ENCODE assay signal across 8 cellular contexts in the genomic region with DNA sequence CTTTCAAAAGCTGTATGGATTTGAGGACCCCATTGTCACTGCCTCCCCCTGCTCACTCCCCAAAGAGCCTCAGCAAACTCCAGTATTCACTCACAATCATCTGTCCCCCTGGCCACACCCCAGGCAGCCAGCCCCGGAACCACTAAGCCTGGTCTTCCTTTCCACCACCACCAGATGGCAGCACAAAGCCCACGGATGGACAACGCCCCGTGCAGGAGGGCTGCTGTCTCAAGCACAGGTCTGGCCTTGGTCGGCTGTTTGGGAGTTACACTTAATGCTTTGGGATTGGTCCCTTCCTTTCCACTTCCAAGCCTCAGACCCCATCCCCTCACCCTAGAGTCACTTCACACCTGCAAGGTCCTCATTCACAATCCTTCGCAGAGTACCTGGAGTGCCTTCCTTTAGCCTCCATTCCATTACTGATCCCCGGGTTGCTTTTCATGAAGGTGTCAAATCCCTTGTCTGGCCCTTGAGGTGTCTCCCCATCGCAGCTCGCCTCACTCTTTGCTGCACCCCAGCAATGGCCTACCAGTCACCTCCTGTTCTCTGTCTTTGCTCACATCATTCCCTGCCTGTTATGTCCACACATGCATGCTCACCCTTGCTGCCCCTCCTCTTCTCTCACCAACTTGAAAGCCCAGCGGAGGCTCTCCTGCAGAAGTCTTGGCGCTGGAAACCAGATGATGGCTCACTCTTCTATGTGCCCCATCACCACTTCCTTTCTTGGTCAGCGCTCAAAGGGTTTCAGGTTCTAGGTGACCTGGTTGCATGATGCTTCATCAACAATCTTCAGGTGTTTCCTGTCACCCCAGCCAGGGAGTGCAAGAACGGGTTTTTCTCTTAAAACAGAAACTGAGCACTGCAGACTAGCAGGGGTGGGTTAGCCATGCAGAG. TPM values are rescaled to one million over a fixed set of nuclear protein-coding genes. Genes with fewer than 3 reads are reported as not detected.
A peak's percentile ranks its signal among the peaks of the same experiment; 100 is the strongest.
DNase-seq lines count a peak whose midpoint lies in the region; ATAC-seq and TF ChIP-seq lines count a peak whose summit lies in the region.

No MANE protein-coding gene starts in this region.

- H3K4me1 Mint-ChIP-seq in HFFc6 (ENCODE audit: low read depth): no peaks in the 10 kb centered on the region; the same call in 1 of the 2 replicates
- H3K4me1 Mint-ChIP-seq in activated naive CD8-positive, alpha-beta T cell treated with anti-CD3 and anti-CD28 coated beads for 36 hours: peaks cover 41% of the 10 kb centered on the region

- intact Hi-C loops in heart right ventricle (cut with DNase I) (loop anchor here (1.0 to 5.0 kb wide), 9 partner anchors 41 to 152 kb away; partner anchors contain the start of gene KCNA3 (in 1 of the 10)), sigmoid colon (cut with DNase I) (loop anchor here (1.0 to 5.0 kb wide), 2 partner anchors 135 to 151 kb away; no protein-coding TSS in a partner anchor)

- H3K9me3 ChIP-seq in heart right ventricle: no peaks in the 10 kb centered on the region
- no peaks in the 10 kb centered on the region for H3K9me3 ChIP-seq in sigmoid colon

- no peak for TF ChIP-seq EP300 in sigmoid colon (IDR thresholded peaks at IDR 0.05)

- no peaks in the 10 kb centered on the region for H3K9me3 Mint-ChIP-seq in HFFc6
- no peaks in the 10 kb centered on the region for H3K9me3 Mint-ChIP-seq in activated naive CD8-positive, alpha-beta T cell treated with anti-CD3 and anti-CD28 coated beads for 36 hours

- peaks cover 4 to 48% (median 16%) of the 10 kb centered on the region in 9 donors for H3K4me1 ChIP-seq in heart right ventricle
- H3K4me1 ChIP-seq in sigmoid colon: peaks cover 0 to 16% (median 15%) of the 10 kb centered on the region in 4 donors

- WGBS in heart right ventricle, 2 donors: 37 to 39% methylated on average over 13 of the region's 13 CpGs
- whole genome bisulfite sequencing in sigmoid colon, 2 donors: 26 to 36% methylated on average over 13 of the region's 13 CpGs

- DNase-seq in HFFc6 (peak; percentile 44), NAMALWA (ENCODE audit: low spot score) (peak; percentile 89), SKM-1 treated with dmso at 0.1 percent for 144 hours (lab: John Stamatoyannopoulos, UW; ENCODE audit: unreplicated experiment) (peak; percentile 44), heart right ventricle (peak; percentile 75 to 83), sigmoid colon (peak; percentile 81)
- DNase-seq in activated naive CD8-positive, alpha-beta T cell treated with anti-CD3 and anti-CD28 coated beads for 36 hours: peak; percentile 86

- H3K27me3 ChIP-seq in heart right ventricle (peaks cover 0 to 26% (median 4%) of the 10 kb centered on the region in 7 donors), sigmoid colon (peaks cover 0 to under 1% (median 0%) of the 10 kb centered on the region in 3 donors)

- no peak overlapping the region for H3K27ac Mint-ChIP-seq in HFFc6
- H3K27ac Mint-ChIP-seq in activated naive CD8-positive, alpha-beta T cell treated with anti-CD3 and anti-CD28 coated beads for 36 hours: no peak overlapping the region

- TF ChIP-seq CTCF in GM12875 (IDR thresholded peaks at IDR 0.05; ENCODE audit: borderline replicate concordance, insufficient read depth, low read depth, low read length): peak; percentile 83
- TF ChIP-seq CTCF in HFFc6 (IDR thresholded peaks at IDR 0.05): peak; percentile 91
- peak; percentile 78 to 92 (median 88) for TF ChIP-seq CTCF in heart right ventricle (IDR thresholded peaks at IDR 0.05)
- TF ChIP-seq CTCF in sigmoid colon (IDR thresholded peaks at IDR 0.05): peak; percentile 33 to 84 (median 68)

- peaks cover 13% of the 10 kb centered on the region for H3K27me3 Mint-ChIP-seq in HFFc6 (ENCODE audit: insufficient read depth)
- no peaks in the 10 kb centered on the region for H3K27me3 Mint-ChIP-seq in activated naive CD8-positive, alpha-beta T cell treated with anti-CD3 and anti-CD28 coated beads for 36 hours

- H3K27ac ChIP-seq in heart right ventricle (peak overlapping the region in 1 of 10 donors; percentile 79), sigmoid colon (no peak overlapping the region)

- no peak for TF ChIP-seq POLR2A in sigmoid colon (IDR thresholded peaks at IDR 0.05)

- H3K36me3 ChIP-seq in heart right ventricle (no peaks in the 10 kb centered on the region), sigmoid colon (no peaks in the 10 kb centered on the region)

- peak; percentile 44 to 73 (median 62) for ATAC-seq in heart right ventricle
- no peak for ATAC-seq in HG03457 (IDR thresholded peaks at IDR 0.05; ENCODE audit: unreplicated experiment)

- H3K4me3 ChIP-seq in GM12875 (ENCODE audit: low read depth, low read length) (peak overlapping the region; percentile 28), heart right ventricle (peak overlapping the region in 1 of 10 donors; percentile 10), sigmoid colon (no peak overlapping the region)

- no peak overlapping the region for H3K4me3 Mint-ChIP-seq in HFFc6
- no peak overlapping the region for H3K4me3 Mint-ChIP-seq in activated naive CD8-positive, alpha-beta T cell treated with anti-CD3 and anti-CD28 coated beads for 36 hours

- no peaks in the 10 kb centered on the region for H3K36me3 Mint-ChIP-seq in HFFc6 (ENCODE audit: low read depth)
- H3K36me3 Mint-ChIP-seq in activated naive CD8-positive, alpha-beta T cell treated with anti-CD3 and anti-CD28 coated beads for 36 hours: peaks cover 2% of the 10 kb centered on the region

RNA-seq across cellular contexts. Expression of gene KCNA2, which starts 24.9 kb away (rescaled TPM):
- not detected for total RNA-seq in HFFc6 (2021; fragmentation: NEBNext Ultra II Directional; extraction: Animal tissue kit (Norgen Biotek cat#: 25700))
- total RNA-seq in activated naive CD8-positive, alpha-beta T cell treated with anti-CD3 and anti-CD28 coated beads for 36 hours: under 1 TPM; 0.04 to 0.08 TPM
- total RNA-seq in heart right ventricle (1 to 10 TPM in 3 of 10 donors, under 1 TPM in 7; 0.47 to 1.6 (median 0.80) TPM), sigmoid colon (1 to 10 TPM in 3 of 4 donors, under 1 TPM in 1; 0.82 to 5.8 (median 2.2) TPM)
- polyA plus RNA-seq in heart right ventricle (under 1 TPM; 0.04 to 0.29 TPM), sigmoid colon (under 1 TPM in 2 of 3 donors, not detected in 1; under 0.01 to 0.69 TPM)

RNA-seq across cellular contexts. Expression of gene KCNA3, which starts 43.7 kb away (rescaled TPM):
- not detected for total RNA-seq in HFFc6 (2021; fragmentation: NEBNext Ultra II Directional; extraction: Animal tissue kit (Norgen Biotek cat#: 25700))
- total RNA-seq in activated naive CD8-positive, alpha-beta T cell treated with anti-CD3 and anti-CD28 coated beads for 36 hours: 10 to 100 TPM; 16.6 to 17.5 TPM
- total RNA-seq in heart right ventricle (1 to 10 TPM in 2 of 10 donors, under 1 TPM in 7, not detected in 1; 0.16 to 1.8 (median 0.40) TPM), sigmoid colon (1 to 10 TPM in 1 of 4 donors, under 1 TPM in 2, not detected in 1; 0.71 to 1.8 (median 0.82) TPM)
- polyA plus RNA-seq in heart right ventricle (under 1 TPM in 1 of 2 donors, not detected in 1; 0.04 TPM), sigmoid colon (1 to 10 TPM in 1 of 3 donors, not detected in 2; 4.3 TPM)

Comparison
In these comparisons a context has a peak if more than half of its experiments do, and no peak if none do; other contexts are left out.
1. RNA of gene KCNA3, which starts 43.7 kb away (total RNA-seq): 16.6 to 17.5 TPM in activated naive CD8-positive, alpha-beta T cell treated with anti-CD3 and anti-CD28 coated beads for 36 hours; 0.71 to 1.8 TPM in sigmoid colon, 0.16 to 1.8 TPM in heart right ventricle and not detected in HFFc6; every median in the first group is over 4 times any median in the second.
2. Peak in every context shown above with its lines, with median percentiles within 50 percentile points of each other: CTCF ChIP-seq and DNase-seq.